ENCODE assay signal across 19 cellular contexts in genomic region chr22:46815559-46815895, GRCh38. TPM values are rescaled to one million over a fixed set of nuclear protein-coding genes. Genes with fewer than 3 reads are reported as not detected.
DNase-seq lines count a peak whose midpoint lies in the region; ATAC-seq and TF ChIP-seq lines count a peak whose summit lies in the region.
"Had no signal": no experiment of that assay in that cellular context is flagged by ENCODE, and none has a peak within 500 bp of the region (broad histone marks: within the 10 kb centered on the region; RNA-seq: fewer than 3 reads in every experiment).

No MANE protein-coding gene starts in this region.

- no peaks in the 10 kb centered on the region for H3K9me3 ChIP-seq in mesenchymal stem cell (ENCODE audit: control insufficient read depth, low read length)
- H3K9me3 ChIP-seq in transverse colon, result no peaks in the 10 kb centered on the region
- no peaks in the 10 kb centered on the region for H3K9me3 ChIP-seq in esophagus muscularis mucosa
- H3K9me3 ChIP-seq: HAP-1, sigmoid colon, uterus had no signal

- no peak overlapping the region for H3K4me2 ChIP-seq in mesenchymal stem cell (ENCODE audit: low read length, poor library complexity, severe bottlenecking)

- peak overlapping the region in 1 of 2 experiments; percentile 37 for H2BK12ac ChIP-seq in mesenchymal stem cell (ENCODE audit: low read length in 2 of 2)

- no peak overlapping the region for H3K4me3 Mint-ChIP-seq in activated naive CD8-positive, alpha-beta T cell treated with anti-CD3 and anti-CD28 coated beads for 36 hours
- no peak overlapping the region for H3K4me3 Mint-ChIP-seq in activated naive CD8-positive, alpha-beta T cell treated with anti-CD3 and anti-CD28 coated beads, Interleukin-2, amount 50 U/mL, for 24 hours
- H3K4me3 Mint-ChIP-seq: activated B cell treated with CpG ODN at 0.5 μM for 24 hours had no signal

- WGBS in mesenchymal stem cell, result 90% methylated on average over 5 of the region's 5 CpGs
- WGBS in transverse colon (ENCODE audit: low coverage in 1 of 2), 2 donors, result 74 to 87% methylated on average over 5 of the region's 5 CpGs
- WGBS in esophagus muscularis mucosa, result 91% methylated on average over 5 of the region's 5 CpGs

- no peaks in the 10 kb centered on the region for H3K27me3 ChIP-seq in mesenchymal stem cell (ENCODE audit: control insufficient read depth in 1 of 2, insufficient read depth in 1 of 2, low read length in 2 of 2)
- no peaks in the 10 kb centered on the region for H3K27me3 ChIP-seq in transverse colon
- no peaks in the 10 kb centered on the region for H3K27me3 ChIP-seq in esophagus muscularis mucosa
- H3K27me3 ChIP-seq: sigmoid colon, uterus had no signal

- H3K4ac ChIP-seq in mesenchymal stem cell (ENCODE audit: low read depth in 1 of 2, low read length in 2 of 2), result no peak overlapping the region

- H2BK5ac ChIP-seq in mesenchymal stem cell (ENCODE audit: low read depth, low read length, poor library complexity, severe bottlenecking), result no peak overlapping the region

- TF ChIP-seq CTCF in transverse colon (IDR thresholded peaks at IDR 0.05) (no peak), esophagus muscularis mucosa (IDR thresholded peaks at IDR 0.05) (no peak)

- no peak overlapping the region for H4K8ac ChIP-seq in mesenchymal stem cell (ENCODE audit: low read length)

- intact Hi-C loops in transverse colon (cut with DNase I; ENCODE audit: low total_unique reads) (no loop called here), head of caudate nucleus (cut with DNase I) (no loop called here), esophagus muscularis mucosa (cut with DNase I) (no loop called here)

- H2BK120ac ChIP-seq in mesenchymal stem cell (ENCODE audit: low read depth, low read length), result no peak overlapping the region

- no peak for ATAC-seq in activated naive CD8-positive, alpha-beta T cell treated with anti-CD3 and anti-CD28 coated beads, Interleukin-2, amount 50 U/mL, for 24 hours
- no peak for ATAC-seq in HG02852 (IDR thresholded peaks at IDR 0.05; ENCODE audit: unreplicated experiment)
- ATAC-seq: Panc1 had no signal

- H3K79me1 ChIP-seq in mesenchymal stem cell (replicated peaks; ENCODE audit: low read length, poor library complexity, severe bottlenecking), result peaks cover 23% of the 10 kb centered on the region

- H3K36me3 Mint-ChIP-seq in activated naive CD8-positive, alpha-beta T cell treated with anti-CD3 and anti-CD28 coated beads for 36 hours, result peaks cover 41% of the 10 kb centered on the region
- H3K36me3 Mint-ChIP-seq in activated naive CD8-positive, alpha-beta T cell treated with anti-CD3 and anti-CD28 coated beads, Interleukin-2, amount 50 U/mL, for 24 hours (ENCODE audit: low read depth), result peaks cover 37% of the 10 kb centered on the region

- peaks cover 8 to 13% of the 10 kb centered on the region in 2 experiments for H3K36me3 ChIP-seq in mesenchymal stem cell (ENCODE audit: control insufficient read depth in 1 of 2, insufficient read depth in 2 of 2, low read depth in 1 of 2, low read length in 2 of 2)
- no peaks in the 10 kb centered on the region for H3K36me3 ChIP-seq in transverse colon
- peaks cover 0 to 4% (median 2%) of the 10 kb centered on the region in 4 donors for H3K36me3 ChIP-seq in esophagus muscularis mucosa
- H3K36me3 ChIP-seq: HAP-1, sigmoid colon, uterus had no signal

- H3K23ac ChIP-seq in mesenchymal stem cell (ENCODE audit: low read length in 2 of 2), result no peak overlapping the region

- peaks cover 39% of the 10 kb centered on the region for H3K4me1 Mint-ChIP-seq in activated naive CD8-positive, alpha-beta T cell treated with anti-CD3 and anti-CD28 coated beads for 36 hours
- H3K4me1 Mint-ChIP-seq in activated naive CD8-positive, alpha-beta T cell treated with anti-CD3 and anti-CD28 coated beads, Interleukin-2, amount 50 U/mL, for 24 hours, result peaks cover 50% of the 10 kb centered on the region

- TF ChIP-seq EP300 in transverse colon (IDR thresholded peaks at IDR 0.05; ENCODE audit: low read depth) (no peak), esophagus muscularis mucosa (IDR thresholded peaks at IDR 0.05) (no peak)

- H3K27ac Mint-ChIP-seq in activated naive CD8-positive, alpha-beta T cell treated with anti-CD3 and anti-CD28 coated beads for 36 hours, result peak overlapping the region; percentile 51
- no peak overlapping the region for H3K27ac Mint-ChIP-seq in activated naive CD8-positive, alpha-beta T cell treated with anti-CD3 and anti-CD28 coated beads, Interleukin-2, amount 50 U/mL, for 24 hours

- H3K14ac ChIP-seq in mesenchymal stem cell (ENCODE audit: low read length in 2 of 2), result no peak overlapping the region

- H3K18ac ChIP-seq in mesenchymal stem cell (ENCODE audit: low read depth in 1 of 2, low read length in 2 of 2), result peak overlapping the region in 1 of 2 experiments; percentile 28

- H3K4me3 ChIP-seq in mesenchymal stem cell (ENCODE audit: insufficient read depth in 1 of 2, low read depth in 1 of 2, low read length in 2 of 2) (no peak overlapping the region), transverse colon (no peak overlapping the region), esophagus muscularis mucosa (no peak overlapping the region)
- H3K4me3 ChIP-seq: HAP-1, sigmoid colon, uterus had no signal

- peak overlapping the region; percentile 23 for H2AK5ac ChIP-seq in mesenchymal stem cell (ENCODE audit: low read length, severe bottlenecking)

- H2BK15ac ChIP-seq in mesenchymal stem cell (ENCODE audit: low read depth, poor library complexity, severe bottlenecking), result no peak overlapping the region

- H2AFZ ChIP-seq in mesenchymal stem cell (ENCODE audit: low read depth, low read length), result no peak overlapping the region

- no peaks in the 10 kb centered on the region for H3K27me3 Mint-ChIP-seq in activated naive CD8-positive, alpha-beta T cell treated with anti-CD3 and anti-CD28 coated beads for 36 hours
- H3K27me3 Mint-ChIP-seq in activated naive CD8-positive, alpha-beta T cell treated with anti-CD3 and anti-CD28 coated beads, Interleukin-2, amount 50 U/mL, for 24 hours, result no peaks in the 10 kb centered on the region
- H3K27me3 Mint-ChIP-seq: activated B cell treated with CpG ODN at 0.5 μM for 24 hours had no signal

- TF ChIP-seq POLR2A in transverse colon (IDR thresholded peaks at IDR 0.05) (no peak), esophagus muscularis mucosa (IDR thresholded peaks at IDR 0.05; ENCODE audit: low read depth) (no peak)

- peaks cover 14% of the 10 kb centered on the region for H3K9me3 Mint-ChIP-seq in activated naive CD8-positive, alpha-beta T cell treated with anti-CD3 and anti-CD28 coated beads for 36 hours
- H3K9me3 Mint-ChIP-seq in activated naive CD8-positive, alpha-beta T cell treated with anti-CD3 and anti-CD28 coated beads, Interleukin-2, amount 50 U/mL, for 24 hours, result peaks cover 10% of the 10 kb centered on the region
- H3K9me3 Mint-ChIP-seq: activated B cell treated with CpG ODN at 0.5 μM for 24 hours had no signal

- in situ Hi-C loops in transverse colon (cut with MboI; ENCODE audit: low pct_ligation_motif_present in 1 of 4, low pct_unique_long_range_greater_than_20kb in 1 of 4, low sequenced_read_pairs in 3 of 4), result no loop called here

- H3K27ac ChIP-seq in cingulate gyrus (ENCODE audit: low read depth, low read length) (peak overlapping the region; percentile 47), mesenchymal stem cell (ENCODE audit: low read length, poor library complexity, severe bottlenecking) (no peak overlapping the region), transverse colon (peak overlapping the region in 3 of 4 donors; percentile 3 to 53 (median 41)), esophagus muscularis mucosa (replicated peaks in 1 of 4) (no peak overlapping the region)
- H3K27ac ChIP-seq: sigmoid colon had no signal

- H3K9ac ChIP-seq in mesenchymal stem cell (ENCODE audit: low read length), result peak overlapping the region; percentile 61

- H3K4me1 ChIP-seq in mesenchymal stem cell (ENCODE audit: control insufficient read depth, insufficient read depth, low read depth, low read length), result peaks cover 22% of the 10 kb centered on the region
- peaks cover 12 to 33% (median 23%) of the 10 kb centered on the region in 4 donors for H3K4me1 ChIP-seq in transverse colon
- peaks cover 0 to 29% (median 25%) of the 10 kb centered on the region in 4 donors for H3K4me1 ChIP-seq in esophagus muscularis mucosa
- H3K4me1 ChIP-seq: uterus had no signal

- H4K91ac ChIP-seq in mesenchymal stem cell (ENCODE audit: low read length), result no peak overlapping the region

- no peak for DNase-seq in activated naive CD8-positive, alpha-beta T cell treated with anti-CD3 and anti-CD28 coated beads for 36 hours
- no peak for DNase-seq in activated naive CD8-positive, alpha-beta T cell treated with anti-CD3 and anti-CD28 coated beads, Interleukin-2, amount 50 U/mL, for 24 hours
- DNase-seq in mesenchymal stem cell (no peak), transverse colon (no peak), head of caudate nucleus (no peak), esophagus muscularis mucosa (ENCODE audit: extremely low spot score) (no peak)
- DNase-seq: activated B cell treated with CpG ODN at 0.5 μM for 24 hours; activated CD8-positive, alpha-beta memory T cell treated with anti-CD3 and anti-CD28 coated beads, Interleukin-2, amount 50 U/mL, for 4 hours; activated naive CD4-positive, alpha-beta T cell treated with anti-CD3 and anti-CD28 coated beads, Interleukin-2, amount 50 U/mL, for 16 hours; MV-4-11; NCI-H748 treated with DMSO at 0.1 percent for 48 hours; sigmoid colon; stimulated activated CD4-positive, alpha-beta T cell treated with anti-CD3 and anti-CD28 coated beads, Interleukin-2, amount 100 ng/mL, for 48 hours; SW 1271 had no signal

RNA-seq across cellular contexts. Expression of gene TBC1D22A, which starts 53.1 kb away (rescaled TPM):
- total RNA-seq in activated naive CD8-positive, alpha-beta T cell treated with anti-CD3 and anti-CD28 coated beads for 36 hours, result 10 to 100 TPM; 42.1 to 42.4 TPM
- polyA plus RNA-seq in mesenchymal stem cell (2013, experiment 1 of 2), result 16.5 TPM
- polyA plus RNA-seq in mesenchymal stem cell (2013, experiment 2 of 2), result 17.1 TPM
- total RNA-seq in transverse colon, result 100 to 1,000 TPM in 1 of 4 donors, 10 to 100 TPM in 3; 31.2 to 111 (median 41.8) TPM
- total RNA-seq in esophagus muscularis mucosa, result 10 to 100 TPM; 15.2 to 20.7 (median 18.8) TPM

Comparison
In these comparisons a context has a peak if more than half of its experiments do, and no peak if none do; other contexts are left out.
1. H3K27ac ChIP-seq: peak in cingulate gyrus (single experiment) and transverse colon (3 of 4); none in mesenchymal stem cell (single experiment) and esophagus muscularis mucosa (0 of 4).